In genomic region chr5:112880219-112880964, GRCh38 we compare ENCODE assay signal across 1 cellular context.
A peak's percentile ranks its signal among the peaks of the same experiment; 100 is the strongest.
TF ChIP-seq lines count a peak whose summit lies in the region.

No MANE protein-coding gene starts in this region.

TF ChIP-seq in HepG2, 621 proteins besides CTCF, POLR2A, EP300 and RAD21:
- TF ChIP-seq ZNF816 (CRISPR knock-in tag; IDR thresholded peaks at IDR 0.05; ENCODE audit: borderline replicate concordance) (no peak), ATF7 (IDR thresholded peaks at IDR 0.05) (peak; percentile 23; the same call in 1 of the 2 replicates), ATF7 (CRISPR knock-in tag; IDR thresholded peaks at IDR 0.05) (no peak)
